Comparison of ENCODE assay signal across 8 cellular contexts in genomic region chr19:18919086-18919894, GRCh38. TPM values are rescaled to one million over a fixed set of nuclear protein-coding genes. Genes with fewer than 3 reads are reported as not detected.
DNase-seq lines count a peak whose midpoint lies in the region; ATAC-seq and TF ChIP-seq lines count a peak whose summit lies in the region.

Gene COPE (minus strand): TSS chr19:18919387. CDS start chr19:18919348, 39 bp downstream.
Gene DDX49 (plus strand): TSS chr19:18919715. CDS start chr19:18919742, 27 bp downstream.

- intact Hi-C loops in spleen (cut with DNase I; ENCODE audit: low total_unique reads): no loop called here

- no peaks in the 10 kb centered on the region for H3K27me3 ChIP-seq in spleen (replicated peaks in 1 of 7)

- TF ChIP-seq POLR2A in GM18951 (IDR thresholded peaks at IDR 0.05; ENCODE audit: extremely low read depth, insufficient read depth, insufficient read length) (peak; percentile 91), spleen (IDR thresholded peaks at IDR 0.05) (peak in 1 of 3 donors; percentile 82)

- peaks cover 0 to 66% (median 40%) of the 10 kb centered on the region in 6 donors for H3K36me3 ChIP-seq in spleen

- H3K9me3 ChIP-seq in spleen: no peaks in the 10 kb centered on the region

- WGBS in spleen, 5 donors: 0 to 1% (median 0%) methylated on average over 44 to 71 of the region's 71 CpGs

- peak within 1 kb of the TSS; percentile 78 to 100 (median 96) for H3K4me3 ChIP-seq in spleen

- H3K27ac ChIP-seq in spleen: peak within 1 kb of the TSS; percentile 87 to 97 (median 93)

- in situ Hi-C loops in GM18951 (cut with MboI; ENCODE audit: low sequenced_read_pairs, unreplicated experiment): no loop called here

- peak; percentile 99 for DNase-seq in AG08395 (ENCODE audit: low spot score)
- peak; percentile 92 for DNase-seq in NCI-H345 treated with DMSO at 0.1 percent for 48 hours (lab: John Stamatoyannopoulos, UW; ENCODE audit: unreplicated experiment)
- DNase-seq in activated CD4-positive, CD25-positive, alpha-beta regulatory T cell (lab: John Stamatoyannopoulos, UW): peak; percentile 92 to 96 (median 94)
- DNase-seq in central memory CD4-positive, alpha-beta T cell: peak; percentile 99
- peak; percentile 100 for DNase-seq in inferior parietal cortex (ENCODE audit: extremely low spot score)
- peak; percentile 97 for DNase-seq in spleen

- peaks cover 26 to 69% (median 61%) of the 10 kb centered on the region in 6 donors for H3K4me1 ChIP-seq in spleen

- peak in 6 of 11 experiments; percentile 9 to 37 (median 22) for TF ChIP-seq CTCF in spleen (IDR thresholded peaks at IDR 0.05 in 8 of 11, conservative IDR thresholded peaks at IDR 0.05 in 3 of 11)

- ATAC-seq in HG03196 (IDR thresholded peaks at IDR 0.05; ENCODE audit: unreplicated experiment): peak; percentile 91

RNA-seq across cellular contexts. Expression of gene COPE, which starts in this region (rescaled TPM):
- 100 to 1,000 TPM; 135 to 261 (median 158) TPM for total RNA-seq in spleen
- 100 to 1,000 TPM; 164 to 248 (median 196) TPM for polyA plus RNA-seq in spleen

RNA-seq across cellular contexts. Expression of gene DDX49, which starts in this region (rescaled TPM):
- total RNA-seq in spleen: 10 to 100 TPM; 31.0 to 42.6 (median 34.8) TPM
- polyA plus RNA-seq in spleen: 10 to 100 TPM; 37.4 to 48.0 (median 38.7) TPM

Comparison
In these comparisons a context has a peak if more than half of its experiments do, and no peak if none do; other contexts are left out.
1. Peak in every context shown above with its lines: DNase-seq, ATAC-seq, H3K4me3 ChIP-seq and H3K27ac ChIP-seq.